In the genomic region with DNA sequence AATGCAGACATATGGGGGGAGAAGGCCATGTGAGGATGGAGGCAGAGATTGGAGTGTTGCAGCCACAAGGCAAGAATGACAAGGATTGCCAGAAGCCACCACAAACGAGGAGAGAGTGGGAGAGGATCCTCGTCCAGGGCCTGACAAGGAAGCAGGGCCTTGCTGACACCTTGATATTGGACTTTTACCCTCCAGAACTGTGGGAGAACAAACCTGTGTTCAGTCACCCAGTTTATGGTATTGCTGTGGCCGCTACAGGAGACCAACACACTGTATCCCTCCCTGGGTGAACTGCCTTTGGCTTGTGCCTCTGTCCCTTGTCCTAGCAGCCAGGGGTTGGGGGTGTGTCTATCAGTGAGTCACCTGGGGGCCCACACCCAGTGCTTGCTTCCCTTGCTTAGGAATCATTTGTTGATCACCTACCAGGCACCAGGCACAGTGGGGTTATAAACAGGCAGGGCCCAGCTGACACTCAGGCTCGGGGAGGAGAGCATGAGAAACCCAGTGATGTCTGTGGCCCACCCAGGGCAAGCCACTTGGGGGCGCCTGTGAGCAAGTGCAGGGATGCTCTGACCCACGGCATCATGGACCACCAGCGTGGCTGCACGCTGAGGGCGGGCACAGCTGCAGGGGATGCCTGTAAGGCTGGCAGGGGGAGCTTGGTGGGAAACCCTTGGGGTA, we compare ENCODE assay signal across 8 cellular contexts. TPM values are rescaled to one million over a fixed set of nuclear protein-coding genes. Genes with fewer than 3 reads are reported as not detected.
DNase-seq lines count a peak whose midpoint lies in the region; ATAC-seq and TF ChIP-seq lines count a peak whose summit lies in the region.

No MANE protein-coding gene starts in this region.

- H3K27ac Mint-ChIP-seq in endothelial cell (ENCODE audit: unreplicated experiment): no peak overlapping the region

- no peak overlapping the region for H3K27ac ChIP-seq in SK-N-SH (ENCODE audit: low read depth in 2 of 2, low read length in 1 of 2)

- no peak for TF ChIP-seq EP300 in SK-N-SH (IDR thresholded peaks at IDR 0.05; ENCODE audit: borderline replicate concordance in 1 of 2, low read depth in 1 of 2, low read length in 1 of 2)

- CTCF ChIA-PET in SK-N-SH (lab: Yijun Ruan, JAX): interaction anchor here (1.4 to 1.5 kb wide), 2 partner anchors 10 to 107 kb away, joined by 3 to 7 read pairs; no protein-coding TSS in a partner anchor

- H3K9ac ChIP-seq in SK-N-SH: no peak overlapping the region

- H4K20me1 ChIP-seq in SK-N-SH (ENCODE audit: insufficient read depth): no peaks in the 10 kb centered on the region

- no peak overlapping the region for H3K4me3 ChIP-seq in SK-N-SH (ENCODE audit: low read depth in 2 of 2, low read length in 1 of 2)

- TF ChIP-seq CTCF in SK-N-SH (IDR thresholded peaks at IDR 0.05) (peak; percentile 43; the same call in 1 of the 2 replicates), endothelial cell (IDR thresholded peaks at IDR 0.05; ENCODE audit: unreplicated experiment) (peak; percentile 63)

- TF ChIP-seq RAD21 in SK-N-SH (IDR thresholded peaks at IDR 0.05; ENCODE audit: low read length): peak; percentile 24; the same call in 1 of the 2 replicates

- no peak overlapping the region for H2AFZ ChIP-seq in SK-N-SH (ENCODE audit: low read depth)

- no peaks in the 10 kb centered on the region for H3K36me3 Mint-ChIP-seq in endothelial cell (ENCODE audit: low read depth, unreplicated experiment)

- no peak overlapping the region for H3K4me2 ChIP-seq in SK-N-SH

- DNase-seq in activated effector memory CD4-positive, alpha-beta T cell treated with anti-CD3 and anti-CD28 coated beads, Interleukin-2, amount 50 U/mL, for 16 hours: peak; percentile 77
- no peak for DNase-seq in activated effector memory CD4-positive, alpha-beta T cell treated with Interleukin-2 at 50 U/mL for 16 hours
- DNase-seq in SK-N-SH (peak; percentile 55), endothelial cell (ENCODE audit: low spot score) (peak; percentile 78)
- DNase-seq in stimulated activated CD8-positive, alpha-beta memory T cell treated with anti-CD3 and anti-CD28 coated beads, Interleukin-4, amount 100 ng/mL, for 24 hours (ENCODE audit: low read depth): peak; percentile 31

- 77% methylated on average over 9 of the region's 9 CpGs for WGBS in SK-N-SH (ENCODE audit: low lambda C conversion rate)

- H3K27me3 Mint-ChIP-seq in endothelial cell (ENCODE audit: unreplicated experiment): peaks cover 11% of the 10 kb centered on the region

- H3K9me3 ChIP-seq in SK-N-SH: no peaks in the 10 kb centered on the region

- H3K9me3 Mint-ChIP-seq in endothelial cell (ENCODE audit: unreplicated experiment): no peaks in the 10 kb centered on the region

- H3F3A ChIP-seq in SK-N-SH (replicated peaks; ENCODE audit: insufficient read depth): no peaks in the 10 kb centered on the region

- no peaks in the 10 kb centered on the region for H3K79me2 ChIP-seq in SK-N-SH (ENCODE audit: insufficient read depth)

- POLR2A ChIA-PET in SK-N-SH (lab: Yijun Ruan, JAX): no interaction called here

- no peak overlapping the region for H3K4me3 Mint-ChIP-seq in endothelial cell (ENCODE audit: unreplicated experiment)

- ATAC-seq in GM18907 (IDR thresholded peaks at IDR 0.05; ENCODE audit: unreplicated experiment) (no peak), HG03139 (IDR thresholded peaks at IDR 0.05; ENCODE audit: unreplicated experiment) (no peak), GM21717 (IDR thresholded peaks at IDR 0.05; ENCODE audit: unreplicated experiment) (no peak)

- no peaks in the 10 kb centered on the region for H3K4me1 ChIP-seq in SK-N-SH (ENCODE audit: control insufficient read depth in 1 of 2, insufficient read depth in 2 of 2, low read depth in 1 of 2, low read length in 1 of 2)

- H3K36me3 ChIP-seq in SK-N-SH (replicated peaks in 1 of 2; ENCODE audit: control insufficient read depth in 1 of 2, insufficient read depth in 2 of 2, low read length in 1 of 2): no peaks in the 10 kb centered on the region

- peaks cover 24% of the 10 kb centered on the region for H3K4me1 Mint-ChIP-seq in endothelial cell (ENCODE audit: unreplicated experiment)

- no peaks in the 10 kb centered on the region for H3K9me2 ChIP-seq in SK-N-SH

- no peaks in the 10 kb centered on the region for H3K27me3 ChIP-seq in SK-N-SH (ENCODE audit: insufficient read depth)

TF ChIP-seq in SK-N-SH, 30 proteins besides CTCF, POLR2A, EP300 and RAD21:
- TF ChIP-seq, protein P1, sequence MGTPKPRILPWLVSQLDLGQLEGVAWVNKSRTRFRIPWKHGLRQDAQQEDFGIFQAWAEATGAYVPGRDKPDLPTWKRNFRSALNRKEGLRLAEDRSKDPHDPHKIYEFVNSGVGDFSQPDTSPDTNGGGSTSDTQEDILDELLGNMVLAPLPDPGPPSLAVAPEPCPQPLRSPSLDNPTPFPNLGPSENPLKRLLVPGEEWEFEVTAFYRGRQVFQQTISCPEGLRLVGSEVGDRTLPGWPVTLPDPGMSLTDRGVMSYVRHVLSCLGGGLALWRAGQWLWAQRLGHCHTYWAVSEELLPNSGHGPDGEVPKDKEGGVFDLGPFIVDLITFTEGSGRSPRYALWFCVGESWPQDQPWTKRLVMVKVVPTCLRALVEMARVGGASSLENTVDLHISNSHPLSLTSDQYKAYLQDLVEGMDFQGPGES (IDR thresholded peaks at IDR 0.05; ENCODE audit: low read depth, low read length): no peak
- no peak for TF ChIP-seq GATA2 (CRISPR knock-in tag; IDR thresholded peaks at IDR 0.05)
- no peak for TF ChIP-seq ZBTB33 (IDR thresholded peaks at IDR 0.05; ENCODE audit: borderline replicate concordance, low read depth)
- no peak for TF ChIP-seq RFX5 (IDR thresholded peaks at IDR 0.05; ENCODE audit: low read length)
- no peak for TF ChIP-seq RXRA (IDR thresholded peaks at IDR 0.05; ENCODE audit: borderline replicate concordance, low read depth)
- TF ChIP-seq TAF1 (IDR thresholded peaks at IDR 0.05; ENCODE audit: borderline replicate concordance, low read depth, low read length): no peak
- no peak for TF ChIP-seq PBX3 (IDR thresholded peaks at IDR 0.05)
- TF ChIP-seq SMC3 (IDR thresholded peaks at IDR 0.05; ENCODE audit: low read depth, low read length): no peak; the same call in 1 of the 2 replicates
- no peak for TF ChIP-seq NFIC (IDR thresholded peaks at IDR 0.05; ENCODE audit: borderline replicate concordance)
- no peak for TF ChIP-seq MXI1 (IDR thresholded peaks at IDR 0.05; ENCODE audit: low read depth, low read length)
- TF ChIP-seq ELF1 (IDR thresholded peaks at IDR 0.05): no peak
- no peak for TF ChIP-seq MAX (IDR thresholded peaks at IDR 0.05; ENCODE audit: low read depth)
- no peak for TF ChIP-seq USF1 (IDR thresholded peaks at IDR 0.05; ENCODE audit: borderline replicate concordance, low read depth)
- TF ChIP-seq MEF2A (IDR thresholded peaks at IDR 0.05; ENCODE audit: borderline replicate concordance, low read depth): no peak
- TF ChIP-seq YY1 (IDR thresholded peaks at IDR 0.05; ENCODE audit: low read depth): no peak
- TF ChIP-seq SIN3A (IDR thresholded peaks at IDR 0.05; ENCODE audit: borderline replicate concordance, low read depth, low read length): no peak
- TF ChIP-seq TEAD4 (IDR thresholded peaks at IDR 0.05; ENCODE audit: borderline replicate concordance, insufficient read depth): no peak
- no peak for TF ChIP-seq CHD2 (IDR thresholded peaks at IDR 0.05; ENCODE audit: low read length, partially characterized antibody)
- TF ChIP-seq GABPA (IDR thresholded peaks at IDR 0.05; ENCODE audit: low read depth): no peak
- no peak for TF ChIP-seq POLR2AphosphoS5 (IDR thresholded peaks at IDR 0.05; ENCODE audit: low read depth, low read length)

RNA-seq across cellular contexts. Expression of gene TMEM185B, which starts 17.2 kb away (rescaled TPM):
- 24.8 and 36.0 TPM in 2 replicates for polyA plus RNA-seq in SK-N-SH (2012; rRNA removed)
- 23.5 and 31.6 TPM in 2 replicates for polyA plus RNA-seq in SK-N-SH (2012; cell fraction: cytosol; rRNA removed)
- polyA plus RNA-seq in SK-N-SH (2012; cell fraction: nucleus; rRNA removed): 19.2 and 20.2 TPM in 2 replicates
- total RNA-seq in endothelial cell (ENCODE audit: unreplicated experiment): 38.4 TPM

RNA-seq across cellular contexts. Expression of gene RALB, which starts 46.6 kb away (rescaled TPM):
- polyA plus RNA-seq in SK-N-SH (2012; rRNA removed): 37.2 and 40.8 TPM in 2 replicates
- 50.9 and 54.5 TPM in 2 replicates for polyA plus RNA-seq in SK-N-SH (2012; cell fraction: cytosol; rRNA removed)
- 8.4 and 13.9 TPM in 2 replicates for polyA plus RNA-seq in SK-N-SH (2012; cell fraction: nucleus; rRNA removed)
- total RNA-seq in endothelial cell (ENCODE audit: unreplicated experiment): 367 TPM
